Comparison of ENCODE assay signal across 25 cellular contexts in the genomic region with DNA sequence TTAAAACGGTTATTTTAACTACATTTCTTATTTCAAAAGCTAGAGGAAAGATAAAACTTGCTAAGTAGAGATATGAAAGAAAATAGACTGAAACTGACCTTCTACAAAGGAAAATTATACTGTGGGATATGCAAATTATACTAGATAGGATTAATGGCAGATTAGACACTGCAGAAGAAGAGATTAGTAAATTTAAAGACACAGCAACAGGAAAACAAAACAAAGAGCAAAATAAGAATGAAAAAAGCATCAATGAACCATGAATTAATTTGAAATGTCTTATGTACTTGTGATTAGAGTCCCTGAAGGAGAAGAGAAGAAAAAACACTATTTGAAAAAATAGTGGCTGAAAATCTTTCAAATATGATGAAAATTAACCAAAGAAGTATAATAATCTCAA. TPM values are rescaled to one million over a fixed set of nuclear protein-coding genes. Genes with fewer than 3 reads are reported as not detected.
"Had no signal": no experiment of that assay in that cellular context is flagged by ENCODE, and none has a peak within 500 bp of the region (broad histone marks: within the 10 kb centered on the region; RNA-seq: fewer than 3 reads in every experiment).

No MANE protein-coding gene starts in this region.

- DNase-seq: stimulated activated CD4-positive, alpha-beta T cell treated with anti-CD3 and anti-CD28 coated beads, Interleukin-2, amount 100 ng/mL, for 48 hours; stimulated activated CD4-positive, alpha-beta T cell treated with anti-CD3 and anti-CD28 coated beads, Interleukin-4, amount 100 ng/mL, for 1 hour; stimulated activated CD4-positive, alpha-beta T cell treated with anti-CD3 and anti-CD28 coated beads, Interleukin-4, amount 100 ng/mL, for 24 hours; stimulated activated CD4-positive, alpha-beta T cell treated with anti-CD3 and anti-CD28 coated beads, Interleukin-4, amount 100 ng/mL, for 4 hours; stimulated activated CD8-positive, alpha-beta memory T cell treated with anti-CD3 and anti-CD28 coated beads, Interleukin-4, amount 100 ng/mL, for 48 hours; stimulated activated naive B cell treated with anti-CD40 and anti-IgM and Interleukin-4, amounts not matched to agents 10 μg/mL and 1 μg/mL and 100 μg/mL, for 72 hours; stimulated activated naive CD4-positive, alpha-beta T cell; stimulated activated naive CD4-positive, alpha-beta T cell treated with Interleukin-2 at 50 U/mL for 16 hours; stimulated activated naive CD8-positive, alpha-beta T cell treated with anti-CD3 and anti-CD28 coated beads, Interleukin-15, amount 100 ng/mL, for 72 hours; stimulated activated naive CD8-positive, alpha-beta T cell treated with anti-CD3 and anti-CD28 coated beads, Interleukin-15, Interleukin-2, amounts not matched to agents 100 U/mL and 50 U/mL, for 24 hours; stomach; substantia nigra; testis; tibial artery; transverse colon; trophoblast cell; upper lobe of left lung; upper lobe of right lung; uterus had no signal

- H3K4me1 ChIP-seq: stomach, suprapubic skin, testis, tibial artery, tibial nerve, upper lobe of left lung, upper lobe of right lung, uterus had no signal

- H3K27me3 ChIP-seq: stomach, suprapubic skin, testis, tibial artery, tibial nerve, transverse colon, upper lobe of left lung, upper lobe of right lung, uterus, vagina had no signal

- H3K4me3 ChIP-seq: stomach, suprapubic skin, testis, thoracic aorta, tibial artery, tibial nerve, transverse colon, upper lobe of left lung, upper lobe of right lung, uterus, vagina had no signal

- H3K36me3 ChIP-seq: suprapubic skin, thoracic aorta, upper lobe of right lung, uterus, vagina had no signal

- ATAC-seq: stimulated activated effector memory CD8-positive, alpha-beta T cell treated with anti-CD3 and anti-CD28 coated beads, Interleukin-12 subunit alpha, Interleukin-12 subunit beta, amount 100 ng/mL, for 72 hours; stimulated activated memory B cell treated with anti-CD40 and anti-IgM and Interleukin-4, amounts not matched to agents 10 μg/mL and 1 μg/mL and 100 μg/mL, for 72 hours; stimulated activated naive B cell treated with anti-CD40 and anti-IgM and Interleukin-4, amounts not matched to agents 10 μg/mL and 1 μg/mL and 100 μg/mL, for 72 hours; stimulated activated naive CD8-positive, alpha-beta T cell treated with anti-CD3 and anti-CD28 coated beads, Interleukin-15, amount 100 ng/mL, for 72 hours; stimulated activated naive CD8-positive, alpha-beta T cell treated with anti-CD3 and anti-CD28 coated beads, Interleukin-15, Interleukin-2, amounts not matched to agents 100 U/mL and 50 U/mL, for 24 hours; upper lobe of right lung had no signal

- H3K9me3 ChIP-seq: testis, upper lobe of right lung had no signal

- H3K27ac ChIP-seq: stomach, suprapubic skin, testis, thoracic aorta, tibial artery, tibial nerve, transverse colon, upper lobe of left lung, upper lobe of right lung, uterus, vagina had no signal

RNA-seq across cellular contexts. Expression of a gene that starts 52.3 kb away (rescaled TPM):
- total RNA-seq: thoracic aorta, vagina had no signal
